In the genomic region with DNA sequence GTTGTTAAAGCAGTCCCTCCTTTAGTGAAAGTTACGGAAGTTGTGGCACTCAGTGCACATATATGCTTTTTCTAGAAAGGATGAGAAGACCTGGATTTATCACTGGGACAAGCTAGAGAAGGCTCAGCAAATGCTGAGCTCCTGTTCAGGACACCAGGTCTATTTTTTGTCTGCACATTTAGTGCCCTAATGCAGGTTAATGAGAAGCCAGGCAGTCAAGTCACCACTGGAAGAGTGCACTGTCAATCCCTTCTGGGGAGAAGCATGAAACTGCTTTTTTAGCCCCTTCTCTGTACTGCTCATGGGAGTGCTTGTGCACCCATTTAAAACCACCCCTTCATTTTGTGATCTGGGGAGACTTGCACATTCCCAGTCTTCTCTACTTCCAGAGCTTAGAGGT, we compare ENCODE assay signal across 23 cellular contexts.
DNase-seq lines count a peak whose midpoint lies in the region; ATAC-seq, FAIRE-seq and TF ChIP-seq lines count a peak whose summit lies in the region.
"Had no signal": no experiment of that assay in that cellular context is flagged by ENCODE, and none has a peak within 500 bp of the region (broad histone marks: within the 10 kb centered on the region; RNA-seq: fewer than 3 reads in every experiment).

No MANE protein-coding gene starts in this region.

- TF ChIP-seq CTCF in right lobe of liver (IDR thresholded peaks at IDR 0.05): no peak
- no peak for TF ChIP-seq CTCF in HepG2 (CRISPR knock-in tag; IDR thresholded peaks at IDR 0.05)
- no peak for TF ChIP-seq CTCF in hepatocyte (IDR thresholded peaks at IDR 0.05; ENCODE audit: poor library complexity)
- no peak for TF ChIP-seq CTCF in smooth muscle cell (IDR thresholded peaks at IDR 0.05; ENCODE audit: borderline replicate concordance, insufficient read depth, poor library complexity, severe bottlenecking)

- H2BK120ac ChIP-seq in trophoblast cell (ENCODE audit: insufficient read depth, low read length, poor library complexity): peak overlapping the region; percentile 58

- H3K9me3 ChIP-seq in right lobe of liver (no peaks in the 10 kb centered on the region), HepG2 (ENCODE audit: low read length) (no peaks in the 10 kb centered on the region), hepatocyte (ENCODE audit: low read depth) (no peaks in the 10 kb centered on the region), trophoblast cell (ENCODE audit: insufficient read depth, low read depth, low read length) (no peaks in the 10 kb centered on the region), smooth muscle cell (replicated peaks; ENCODE audit: low read depth) (no peaks in the 10 kb centered on the region)
- H3K9me3 ChIP-seq: A549; BLaER1 treated with 17β-estradiol and CSF1 and Interleukin-3, amounts not matched to agents 10 nM and 100 nM; Caco-2 had no signal

- H3K4me3 ChIP-seq in right lobe of liver (no peak overlapping the region), HepG2 (replicated peaks in 1 of 3; ENCODE audit: insufficient read depth in 1 of 3, low read depth in 2 of 3, low read length in 3 of 3) (no peak overlapping the region), hepatocyte (no peak overlapping the region), trophoblast cell (ENCODE audit: low read depth, low read length) (no peak overlapping the region), smooth muscle cell (no peak overlapping the region)
- H3K4me3 ChIP-seq: A549; BLaER1 treated with 17β-estradiol and CSF1 and Interleukin-3, amounts not matched to agents 10 nM and 100 nM had no signal

- no peak overlapping the region for H3K4me2 ChIP-seq in HepG2 (ENCODE audit: low read depth, low read length)
- H3K4me2 ChIP-seq in hepatocyte: peak overlapping the region; percentile 20
- H3K4me2 ChIP-seq in trophoblast cell (ENCODE audit: low read length): no peak overlapping the region
- H3K4me2 ChIP-seq in smooth muscle cell: no peak overlapping the region
- H3K4me2 ChIP-seq: A549; BLaER1 treated with 17β-estradiol and CSF1 and Interleukin-3, amounts not matched to agents 10 nM and 100 nM had no signal

- in situ Hi-C loops in HepG2 (cut with HindIII; ENCODE audit: extremely low pct_ligation_motif_present, low pct_unique_long_range_greater_than_20kb): no loop called here

- H3K36me3 ChIP-seq in right lobe of liver (no peaks in the 10 kb centered on the region), HepG2 (replicated peaks in 1 of 2; ENCODE audit: control insufficient read depth in 1 of 2, insufficient read depth in 2 of 2, low read length in 2 of 2) (no peaks in the 10 kb centered on the region), hepatocyte (replicated peaks; ENCODE audit: insufficient read depth, low read depth) (no peaks in the 10 kb centered on the region), trophoblast cell (ENCODE audit: control insufficient read depth in 1 of 2, insufficient read depth in 2 of 2, low read length in 2 of 2) (no peaks in the 10 kb centered on the region), smooth muscle cell (ENCODE audit: low read depth) (no peaks in the 10 kb centered on the region)
- H3K36me3 ChIP-seq: BLaER1 treated with 17β-estradiol and CSF1 and Interleukin-3, amounts not matched to agents 10 nM and 100 nM had no signal

- DNase-seq in right lobe of liver: no peak
- no peak for DNase-seq in HepG2 (ENCODE audit: low spot score)
- DNase-seq in hepatocyte (ENCODE audit: low spot score): no peak
- no peak for DNase-seq in trophoblast cell
- no peak for DNase-seq in smooth muscle cell (lab: John Stamatoyannopoulos, UW; ENCODE audit: unreplicated experiment)
- DNase-seq in stimulated activated CD4-positive, alpha-beta T cell treated with anti-CD3 and anti-CD28 coated beads, Interleukin-12 subunit alpha, Interleukin-12 subunit beta, amount 100 ng/mL, for 4 hours: no peak
- no peak for DNase-seq in NCI-H146 treated with DMSO at 0.1 percent for 48 hours (lab: John Stamatoyannopoulos, UW; ENCODE audit: unreplicated experiment)
- DNase-seq in cardiac septum (ENCODE audit: low spot score): no peak
- DNase-seq: AML-193; Caco-2; Calu3; CD4-positive, alpha-beta T cell; CD8-positive, alpha-beta T cell; DMS79 treated with DMSO at 0.1 percent for 48 hours; GF-D8 had no signal

- TF ChIP-seq POLR2A in right lobe of liver (IDR thresholded peaks at IDR 0.05) (no peak), HepG2 (IDR thresholded peaks at IDR 0.05; ENCODE audit: insufficient read depth in 1 of 2, low read depth in 2 of 2, low read length in 2 of 2) (no peak)

- H3K23ac ChIP-seq in trophoblast cell (ENCODE audit: low read length): no peak overlapping the region

- no peaks in the 10 kb centered on the region for H3K79me2 ChIP-seq in HepG2 (ENCODE audit: insufficient read depth, low read length)
- no peaks in the 10 kb centered on the region for H3K79me2 ChIP-seq in hepatocyte
- H3K79me2 ChIP-seq in trophoblast cell (ENCODE audit: control insufficient read depth, insufficient read depth, low read length, poor library complexity): no peaks in the 10 kb centered on the region
- H3K79me2 ChIP-seq in smooth muscle cell (ENCODE audit: low read depth): no peaks in the 10 kb centered on the region

- peak overlapping the region; percentile 14 for H3K14ac ChIP-seq in trophoblast cell (ENCODE audit: low read length)

- no peak for TF ChIP-seq RAD21 in HepG2 (CRISPR knock-in tag; IDR thresholded peaks at IDR 0.05)

- BruUV-seq in HepG2 (replicated peaks; lab: Mats Ljungman, UMichigan): no TSS peak

- peak overlapping the region; percentile 85 for H2AK5ac ChIP-seq in trophoblast cell (ENCODE audit: low read length)

- H4K20me1 ChIP-seq in HepG2 (ENCODE audit: insufficient read depth, low read length) (no peaks in the 10 kb centered on the region), hepatocyte (ENCODE audit: insufficient read depth, poor library complexity, severe bottlenecking) (no peaks in the 10 kb centered on the region), smooth muscle cell (ENCODE audit: low read depth) (no peaks in the 10 kb centered on the region)
- H4K20me1 ChIP-seq: BLaER1 treated with 17β-estradiol and CSF1 and Interleukin-3, amounts not matched to agents 10 nM and 100 nM had no signal

- TF ChIP-seq EP300 in HepG2 (IDR thresholded peaks at IDR 0.05; ENCODE audit: low read depth in 2 of 2, low read length in 2 of 2) (no peak), HepG2 (CRISPR knock-in tag; IDR thresholded peaks at IDR 0.05; ENCODE audit: borderline replicate concordance) (no peak)

- intact Hi-C loops in right lobe of liver (cut with DNase I): no loop called here
- intact Hi-C loops in HepG2 (cut with micrococcal nuclease; ENCODE audit: unreplicated experiment): no loop called here
- intact Hi-C loops in cardiac septum (cut with DNase I): no loop called here

- no peak overlapping the region for H3K9ac ChIP-seq in HepG2 (ENCODE audit: insufficient read depth, low read depth, low read length)
- H3K9ac ChIP-seq in trophoblast cell (ENCODE audit: low read length): no peak overlapping the region
- no peak overlapping the region for H3K9ac ChIP-seq in smooth muscle cell (ENCODE audit: low read depth)
- H3K9ac ChIP-seq: BLaER1 treated with 17β-estradiol and CSF1 and Interleukin-3, amounts not matched to agents 10 nM and 100 nM had no signal

- FAIRE-seq in HepG2 (lab: Jason Lieb, UNC): no peak
- FAIRE-seq: A549, D721Med, G401.6, GM12891, GM19239 had no signal

- CTCF ChIA-PET in HepG2 (lab: Yijun Ruan, JAX; ENCODE audit: low intra/inter-chr PET ratio, low total read pairs): no interaction called here

- H2BK5ac ChIP-seq in trophoblast cell (ENCODE audit: low read depth, low read length, poor library complexity): peak overlapping the region; percentile 27

- no peak overlapping the region for H4K8ac ChIP-seq in trophoblast cell (ENCODE audit: low read depth, low read length)

- H4K12ac ChIP-seq in trophoblast cell (ENCODE audit: low read depth, low read length): no peak overlapping the region

- peaks cover 15% of the 10 kb centered on the region for H3K79me1 ChIP-seq in trophoblast cell (ENCODE audit: low read length)

- ATAC-seq in right lobe of liver (peak; percentile 52 to 73 (median 68)), HepG2 (no peak)
- ATAC-seq: A549; CD8-positive, alpha-beta T cell had no signal

- H3K27ac ChIP-seq in right lobe of liver: no peak overlapping the region
- no peak overlapping the region for H3K27ac ChIP-seq in HepG2 (ENCODE audit: extremely low read length, insufficient read depth, low read length)
- no peak overlapping the region for H3K27ac ChIP-seq in hepatocyte
- no peak overlapping the region for H3K27ac ChIP-seq in trophoblast cell (ENCODE audit: low read depth, low read length)
- H3K27ac ChIP-seq in smooth muscle cell (ENCODE audit: low read depth): no peak overlapping the region
- H3K27ac ChIP-seq: 22Rv1; A549; BLaER1 treated with 17β-estradiol and CSF1 and Interleukin-3, amounts not matched to agents 10 nM and 100 nM; C4-2B had no signal

- no peaks in the 10 kb centered on the region for H3K27me3 ChIP-seq in right lobe of liver
- H3K27me3 ChIP-seq in HepG2 (ENCODE audit: control insufficient read depth in 1 of 2, insufficient read depth in 2 of 2, low read length in 2 of 2): no peaks in the 10 kb centered on the region
- no peaks in the 10 kb centered on the region for H3K27me3 ChIP-seq in hepatocyte
- H3K27me3 ChIP-seq in trophoblast cell (ENCODE audit: insufficient read depth, low read length): no peaks in the 10 kb centered on the region
- no peaks in the 10 kb centered on the region for H3K27me3 ChIP-seq in smooth muscle cell (ENCODE audit: low read depth)
- H3K27me3 ChIP-seq: BLaER1 treated with 17β-estradiol and CSF1 and Interleukin-3, amounts not matched to agents 10 nM and 100 nM had no signal

- H2AFZ ChIP-seq in HepG2 (ENCODE audit: low read length) (no peak overlapping the region), hepatocyte (no peak overlapping the region), trophoblast cell (ENCODE audit: insufficient read depth, low read length, poor library complexity) (peak overlapping the region; percentile 33), smooth muscle cell (ENCODE audit: low read depth) (peak overlapping the region; percentile 4)

- no peaks in the 10 kb centered on the region for H3K9me2 ChIP-seq in hepatocyte (replicated peaks; ENCODE audit: insufficient read depth)

- H2BK12ac ChIP-seq in trophoblast cell (ENCODE audit: low read length): peak overlapping the region; percentile 88

- H3K18ac ChIP-seq in trophoblast cell (ENCODE audit: low read length): no peak overlapping the region

- 50% methylated on average over 1 of the region's 1 CpG for WGBS in right lobe of liver (ENCODE audit: insufficient coverage, low coverage, low lambda C conversion rate, missing lambda C conversion rate)
- WGBS in HepG2 (ENCODE audit: low lambda C conversion rate): 62% methylated on average over 1 of the region's 1 CpG
- WGBS in hepatocyte (ENCODE audit: low lambda C conversion rate, missing lambda C conversion rate): 80% methylated on average over 1 of the region's 1 CpG
- WGBS in trophoblast cell (ENCODE audit: extremely low coverage, insufficient coverage, insufficient read length): no CpG with 5 or more reads among the region's 1 CpG
- WGBS in smooth muscle cell (ENCODE audit: low lambda C conversion rate): 90% methylated on average over 1 of the region's 1 CpG

- H3F3A ChIP-seq in smooth muscle cell (ENCODE audit: low read depth): no peaks in the 10 kb centered on the region

- peaks cover 0 to 10% (median 0%) of the 10 kb centered on the region in 4 donors for H3K4me1 ChIP-seq in right lobe of liver
- H3K4me1 ChIP-seq in HepG2 (ENCODE audit: insufficient read depth, low read length): peaks cover 12% of the 10 kb centered on the region
- peaks cover 9% of the 10 kb centered on the region for H3K4me1 ChIP-seq in hepatocyte (ENCODE audit: insufficient read depth)
- peaks cover 4 to 6% of the 10 kb centered on the region in 2 experiments for H3K4me1 ChIP-seq in trophoblast cell (ENCODE audit: control insufficient read depth in 1 of 2, insufficient read depth in 2 of 2, low read length in 2 of 2)
- no peaks in the 10 kb centered on the region for H3K4me1 ChIP-seq in smooth muscle cell (ENCODE audit: low read depth)
- H3K4me1 ChIP-seq: A549; BLaER1 treated with 17β-estradiol and CSF1 and Interleukin-3, amounts not matched to agents 10 nM and 100 nM; Caco-2 had no signal

- POLR2A ChIA-PET in HepG2 (lab: Yijun Ruan, JAX): no interaction called here

- no peak overlapping the region for H3K4ac ChIP-seq in trophoblast cell (ENCODE audit: low read depth, low read length)

- H4K91ac ChIP-seq in trophoblast cell (ENCODE audit: low read depth, low read length): peak overlapping the region; percentile 32

Comparison
In these comparisons a context has a peak if more than half of its experiments do, and no peak if none do; other contexts are left out.
1. H2AFZ ChIP-seq: peak in trophoblast cell (single experiment) and smooth muscle cell (single experiment); none in HepG2 (single experiment) and hepatocyte (single experiment).